ENCODE assay signal across 1 cellular context in genomic region chr1:89928506-89928905, GRCh38.
TF ChIP-seq lines count a peak whose summit lies in the region.

No MANE protein-coding gene starts in this region.

TF ChIP-seq in H1, 55 proteins besides CTCF, POLR2A, EP300 and RAD21 (continued from another document):
- TF ChIP-seq E2F6 (IDR thresholded peaks at IDR 0.05) (no peak), EZH2 (IDR thresholded peaks at IDR 0.05; ENCODE audit: low read depth, low read length, severe bottlenecking) (no peak), USF2 (IDR thresholded peaks at IDR 0.05; ENCODE audit: low read length) (no peak), BACH1 (IDR thresholded peaks at IDR 0.05; ENCODE audit: low read length) (no peak), PHF8 (conservative IDR thresholded peaks at IDR 0.05; ENCODE audit: low read depth, low read length) (no peak), RBBP5 (IDR thresholded peaks at IDR 0.05; ENCODE audit: borderline replicate concordance, low read depth, low read length) (no peak), NRF1 (IDR thresholded peaks at IDR 0.05; ENCODE audit: low read depth, low read length) (no peak), EGR1 (IDR thresholded peaks at IDR 0.05; ENCODE audit: borderline replicate concordance, low read depth, low read length) (no peak), BCL11A (IDR thresholded peaks at IDR 0.05; ENCODE audit: low read depth in 2 of 2, low read length in 2 of 2) (no peak)
